In the genomic region with DNA sequence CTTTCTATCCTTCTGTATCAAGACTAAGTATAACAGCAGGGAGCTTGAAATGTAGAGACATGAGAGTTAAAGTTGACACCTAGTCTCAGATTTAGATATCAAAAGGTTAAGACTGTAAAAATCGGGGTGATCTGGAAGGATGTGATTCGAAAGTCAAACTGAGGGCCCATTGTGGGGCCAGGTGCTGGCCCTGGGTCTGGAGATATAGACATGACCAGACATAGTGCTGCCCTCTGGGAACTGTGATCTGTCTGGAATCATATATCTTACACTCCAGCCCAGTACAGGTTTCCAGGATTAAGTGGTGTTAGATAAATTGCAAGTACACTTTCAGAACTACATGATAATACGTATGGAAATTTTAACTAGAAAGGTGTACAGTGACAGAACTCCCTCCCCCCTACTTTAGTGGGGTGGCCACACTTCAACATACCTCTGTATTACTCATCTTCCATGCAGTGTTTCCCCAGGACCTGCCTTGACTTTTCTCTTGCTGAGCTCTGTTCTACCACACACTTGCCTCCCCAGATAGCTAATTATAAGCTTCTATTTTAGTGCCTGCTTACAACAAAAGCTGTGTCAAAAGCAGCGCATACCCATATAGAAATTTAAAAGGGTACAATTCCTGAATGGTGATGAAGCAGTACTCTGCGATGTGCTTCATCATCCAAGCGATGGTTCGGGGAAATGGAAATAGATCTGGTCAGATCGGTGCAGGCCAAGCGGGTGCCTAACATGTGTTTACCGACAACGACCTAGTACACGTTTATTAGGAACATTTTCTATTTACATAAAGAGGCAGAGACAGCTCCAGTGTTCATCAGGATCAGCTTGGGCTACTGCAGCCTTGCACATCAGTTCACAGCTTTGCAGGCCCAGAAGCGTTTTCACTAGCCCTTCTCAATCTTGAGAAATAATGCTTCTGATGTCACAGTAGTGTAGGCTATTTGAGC, we compare ENCODE assay signal across 10 cellular contexts.
DNase-seq lines count a peak whose midpoint lies in the region; ATAC-seq and TF ChIP-seq lines count a peak whose summit lies in the region.
"Had no signal": no experiment of that assay in that cellular context is flagged by ENCODE, and none has a peak within 500 bp of the region (broad histone marks: within the 10 kb centered on the region; RNA-seq: fewer than 3 reads in every experiment).

No MANE protein-coding gene starts in this region.

- no peaks in the 10 kb centered on the region for H3K36me3 Mint-ChIP-seq in activated naive CD8-positive, alpha-beta T cell treated with anti-CD3 and anti-CD28 coated beads, Interleukin-2, amount 50 U/mL, for 24 hours (ENCODE audit: low read depth)
- no peaks in the 10 kb centered on the region for H3K36me3 Mint-ChIP-seq in endothelial cell (ENCODE audit: low read depth, unreplicated experiment)

- no peaks in the 10 kb centered on the region for H3K36me3 ChIP-seq in spleen

- H3K27ac ChIP-seq in spleen = peak overlapping the region in 5 of 8 donors; percentile 60 to 81 (median 75)
- H3K27ac ChIP-seq: body of pancreas, SK-N-MC had no signal

- ATAC-seq in activated CD4-positive, CD25-positive, alpha-beta regulatory T cell treated with anti-CD3 and anti-CD28 coated beads, Interleukin-2, amount 50 U/mL, for 24 hours = peak; percentile 65 to 76
- ATAC-seq in HG02852 (IDR thresholded peaks at IDR 0.05; ENCODE audit: unreplicated experiment) (peak; percentile 44), HG02588 (IDR thresholded peaks at IDR 0.05; ENCODE audit: unreplicated experiment) (no peak)
- ATAC-seq in activated naive CD8-positive, alpha-beta T cell treated with anti-CD3 and anti-CD28 coated beads, Interleukin-2, amount 50 U/mL, for 24 hours = peak; percentile 94
- ATAC-seq: body of pancreas had no signal

- peaks cover 48% of the 10 kb centered on the region for H3K4me1 Mint-ChIP-seq in activated naive CD8-positive, alpha-beta T cell treated with anti-CD3 and anti-CD28 coated beads, Interleukin-2, amount 50 U/mL, for 24 hours
- no peaks in the 10 kb centered on the region for H3K4me1 Mint-ChIP-seq in endothelial cell (ENCODE audit: unreplicated experiment)

- H3K9me3 Mint-ChIP-seq in activated naive CD8-positive, alpha-beta T cell treated with anti-CD3 and anti-CD28 coated beads, Interleukin-2, amount 50 U/mL, for 24 hours = no peaks in the 10 kb centered on the region
- H3K9me3 Mint-ChIP-seq in endothelial cell (ENCODE audit: unreplicated experiment) = no peaks in the 10 kb centered on the region

- peaks cover 0 to 50% (median 42%) of the 10 kb centered on the region in 6 donors for H3K4me1 ChIP-seq in spleen

- WGBS in spleen, 5 donors = 81 to 89% (median 85%) methylated on average over 13 of the region's 13 CpGs

- no peaks in the 10 kb centered on the region for H3K27me3 Mint-ChIP-seq in activated naive CD8-positive, alpha-beta T cell treated with anti-CD3 and anti-CD28 coated beads, Interleukin-2, amount 50 U/mL, for 24 hours
- no peaks in the 10 kb centered on the region for H3K27me3 Mint-ChIP-seq in endothelial cell (ENCODE audit: unreplicated experiment)

- no peak for TF ChIP-seq POLR2A in spleen (IDR thresholded peaks at IDR 0.05)

- peak overlapping the region; percentile 67 for H3K27ac Mint-ChIP-seq in activated naive CD8-positive, alpha-beta T cell treated with anti-CD3 and anti-CD28 coated beads, Interleukin-2, amount 50 U/mL, for 24 hours
- H3K27ac Mint-ChIP-seq in endothelial cell (ENCODE audit: unreplicated experiment) = no peak overlapping the region

- no peak overlapping the region for H3K4me3 Mint-ChIP-seq in activated naive CD8-positive, alpha-beta T cell treated with anti-CD3 and anti-CD28 coated beads, Interleukin-2, amount 50 U/mL, for 24 hours
- no peak overlapping the region for H3K4me3 Mint-ChIP-seq in endothelial cell (ENCODE audit: unreplicated experiment)

- H3K4me3 ChIP-seq in spleen = no peak overlapping the region
- H3K4me3 ChIP-seq: body of pancreas, SK-N-MC had no signal

- no peak for DNase-seq in activated CD4-positive, CD25-positive, alpha-beta regulatory T cell treated with anti-CD3 and anti-CD28 coated beads, Interleukin-2, amount 50 U/mL, for 72 hours
- DNase-seq in activated naive CD8-positive, alpha-beta T cell treated with anti-CD3 and anti-CD28 coated beads, Interleukin-2, amount 50 U/mL, for 24 hours = no peak
- DNase-seq in spleen (no peak), globus pallidus (ENCODE audit: low spot score) (no peak), endothelial cell (ENCODE audit: low spot score) (no peak)
- DNase-seq: body of pancreas had no signal

- TF ChIP-seq CTCF in spleen (IDR thresholded peaks at IDR 0.05 in 8 of 11, conservative IDR thresholded peaks at IDR 0.05 in 3 of 11) = no peak
- no peak for TF ChIP-seq CTCF in endothelial cell (IDR thresholded peaks at IDR 0.05; ENCODE audit: unreplicated experiment)

- intact Hi-C loops in spleen (cut with DNase I; ENCODE audit: low total_unique reads) = no loop called here

- H3K9me3 ChIP-seq in spleen = no peaks in the 10 kb centered on the region
- H3K9me3 ChIP-seq: body of pancreas had no signal

- no peaks in the 10 kb centered on the region for H3K27me3 ChIP-seq in spleen (replicated peaks in 1 of 7)
- H3K27me3 ChIP-seq: body of pancreas had no signal
